In genomic region chr5:36998578-36998977, GRCh38 we compare ENCODE assay signal across 13 cellular contexts.
"Had no signal": no experiment of that assay in that cellular context is flagged by ENCODE, and none has a peak within 500 bp of the region (broad histone marks: within the 10 kb centered on the region; RNA-seq: fewer than 3 reads in every experiment).

No MANE protein-coding gene starts in this region.

- H3K9me3 Mint-ChIP-seq: activated B cell treated with CpG ODN at 0.5 μM for 24 hours; activated CD4-positive, alpha-beta T cell treated with anti-CD3 and anti-CD28 coated beads, Interleukin-2, amount 10 ng/mL, durations not matched to agents 7 days and 5 days; endodermal cell; immature natural killer cell; T-helper 2 cell treated with Interferon-gamma antibody and Interleukin-4, amounts not matched to agents 5 μg/mL and 100 μg/mL, for 36 hours had no signal

- H3K27me3 Mint-ChIP-seq: activated B cell treated with CpG ODN at 0.5 μM for 24 hours; activated CD4-positive, alpha-beta T cell treated with anti-CD3 and anti-CD28 coated beads, Interleukin-2, amount 10 ng/mL, durations not matched to agents 7 days and 5 days had no signal

- H3K4me1 Mint-ChIP-seq: activated B cell treated with CpG ODN at 0.5 μM for 24 hours; activated CD4-positive, alpha-beta T cell treated with anti-CD3 and anti-CD28 coated beads, Interleukin-2, amount 10 ng/mL, durations not matched to agents 7 days and 5 days had no signal

- DNase-seq: activated B cell treated with CpG ODN at 0.5 μM for 24 hours; activated CD4-positive, alpha-beta T cell treated with anti-CD3 and anti-CD28 coated beads, Interleukin-2, amount 10 ng/mL, durations not matched to agents 7 days and 5 days; adrenal gland; dorsolateral prefrontal cortex; endodermal cell; head of caudate nucleus; immature natural killer cell; psoas muscle; right lobe of liver; stimulated activated CD4-positive, alpha-beta T cell treated with anti-CD3 and anti-CD28 coated beads, Interleukin-4, amount 100 ng/mL, for 4 hours; stimulated activated CD8-positive, alpha-beta memory T cell treated with anti-CD3 and anti-CD28 coated beads, Interleukin-4, amount 100 ng/mL, for 48 hours; SW 1271 had no signal

- H3K4me3 Mint-ChIP-seq: activated B cell treated with CpG ODN at 0.5 μM for 24 hours; activated CD4-positive, alpha-beta T cell treated with anti-CD3 and anti-CD28 coated beads, Interleukin-2, amount 10 ng/mL, durations not matched to agents 7 days and 5 days; endodermal cell; immature natural killer cell; T-helper 2 cell treated with Interferon-gamma antibody and Interleukin-4, amounts not matched to agents 5 μg/mL and 100 μg/mL, for 36 hours had no signal

- ATAC-seq: psoas muscle, right lobe of liver had no signal

- H3K27ac Mint-ChIP-seq: activated B cell treated with CpG ODN at 0.5 μM for 24 hours; activated CD4-positive, alpha-beta T cell treated with anti-CD3 and anti-CD28 coated beads, Interleukin-2, amount 10 ng/mL, durations not matched to agents 7 days and 5 days; endodermal cell; T-helper 2 cell treated with Interferon-gamma antibody and Interleukin-4, amounts not matched to agents 5 μg/mL and 100 μg/mL, for 36 hours had no signal
